Comparison of ENCODE assay signal across 24 cellular contexts in the genomic region with DNA sequence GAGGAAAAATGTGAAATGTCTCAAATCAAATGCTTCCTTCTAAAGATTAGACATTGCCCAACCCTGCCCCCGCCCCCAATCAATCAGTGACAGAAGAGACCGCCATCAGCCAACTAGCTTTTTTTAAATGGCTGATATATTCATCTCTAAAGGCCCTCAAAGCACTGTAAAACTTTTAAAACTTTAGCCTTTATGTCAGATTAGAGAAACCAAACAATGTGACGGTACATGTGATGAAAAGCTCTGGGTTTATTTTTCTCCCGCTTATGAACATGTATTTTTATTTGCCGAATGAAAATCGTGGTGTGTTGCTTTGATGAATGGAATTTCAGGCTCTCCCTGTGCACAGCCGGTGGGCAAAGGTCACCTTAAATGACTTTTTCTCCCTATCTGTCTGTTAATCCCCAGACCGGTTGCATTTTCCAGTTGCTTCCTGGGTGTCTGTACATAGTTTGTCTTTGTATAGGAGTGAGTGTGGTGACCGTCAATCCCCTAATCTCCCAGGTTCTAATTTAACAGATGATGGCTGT. TPM values are rescaled to one million over a fixed set of nuclear protein-coding genes. Genes with fewer than 3 reads are reported as not detected.
A peak's percentile ranks its signal among the peaks of the same experiment; 100 is the strongest.
DNase-seq lines count a peak whose midpoint lies in the region; ATAC-seq and TF ChIP-seq lines count a peak whose summit lies in the region.
"Had no signal": no experiment of that assay in that cellular context is flagged by ENCODE, and none has a peak within 500 bp of the region (broad histone marks: within the 10 kb centered on the region; RNA-seq: fewer than 3 reads in every experiment).

No MANE protein-coding gene starts in this region.

- POLR2A ChIA-PET in Caco-2 (lab: Charles Lee) = interaction anchor here (1.0 kb wide), 1 partner anchor 38 kb away, joined by 4 read pairs; the partner anchor contains the start of gene TBC1D7

- TF ChIP-seq CTCF in Caco-2 (IDR thresholded peaks at IDR 0.05; ENCODE audit: insufficient read depth in 1 of 2, low read depth in 1 of 2, low read length in 1 of 2, severe bottlenecking in 1 of 2, unreplicated experiment in 1 of 2) (no peak), ascending aorta (IDR thresholded peaks at IDR 0.05) (no peak), omental fat pad (IDR thresholded peaks at IDR 0.05) (no peak)

- peaks cover 94% of the 10 kb centered on the region for H3K36me3 Mint-ChIP-seq in Caco-2 (ENCODE audit: insufficient read depth, unreplicated experiment)

- peak overlapping the region; percentile 3 to 50 for H3K27ac ChIP-seq in ascending aorta
- H3K27ac ChIP-seq: psoas muscle, uterus had no signal

- BruUV-seq in Caco-2 (replicated peaks; lab: Mats Ljungman, UMichigan) = no TSS peak

- H3K9me3 Mint-ChIP-seq in Caco-2 (ENCODE audit: unreplicated experiment) = no peaks in the 10 kb centered on the region

- CTCF ChIA-PET in Caco-2 (lab: Charles Lee) = interaction anchor here (0.6 kb wide), 1 partner anchor 90 kb away, joined by 3 read pairs; no protein-coding TSS in a partner anchor

- H3K4me1 Mint-ChIP-seq in Caco-2 (ENCODE audit: low read depth, unreplicated experiment) = peaks cover 27% of the 10 kb centered on the region
- H3K4me1 Mint-ChIP-seq: activated CD8-positive, alpha-beta memory T cell treated with anti-CD3 and anti-CD28 coated beads, Interleukin-2, amount 10 ng/mL, durations not matched to agents 7 days and 5 days; activated naive CD4-positive, alpha-beta T cell treated with anti-CD3 and anti-CD28 coated beads, Interleukin-2, amount 10 ng/mL, durations not matched to agents 7 days and 5 days had no signal

- intact Hi-C loops in Caco-2 (cut with micrococcal nuclease; ENCODE audit: unreplicated experiment) = loop anchor here (1.0 to 5.0 kb wide), 4 partner anchors 21 to 93 kb away; partner anchors contain the start of gene TBC1D7
- intact Hi-C loops in ascending aorta (cut with DNase I) = no loop called here

- peak overlapping the region; percentile 66 for H3K27ac Mint-ChIP-seq in Caco-2 (ENCODE audit: unreplicated experiment)
- H3K27ac Mint-ChIP-seq: activated CD8-positive, alpha-beta memory T cell treated with anti-CD3 and anti-CD28 coated beads, Interleukin-2, amount 10 ng/mL, durations not matched to agents 7 days and 5 days; activated naive CD4-positive, alpha-beta T cell treated with anti-CD3 and anti-CD28 coated beads, Interleukin-2, amount 10 ng/mL, durations not matched to agents 7 days and 5 days; nephron progenitor cell had no signal

- H3K9me3 ChIP-seq in Caco-2 (peaks cover 21% of the 10 kb centered on the region), ascending aorta (no peaks in the 10 kb centered on the region)

- peak overlapping the region; percentile 68 for H3K4me3 Mint-ChIP-seq in Caco-2 (ENCODE audit: unreplicated experiment)
- H3K4me3 Mint-ChIP-seq: activated CD8-positive, alpha-beta memory T cell treated with anti-CD3 and anti-CD28 coated beads, Interleukin-2, amount 10 ng/mL, durations not matched to agents 7 days and 5 days; activated naive CD4-positive, alpha-beta T cell treated with anti-CD3 and anti-CD28 coated beads, Interleukin-2, amount 10 ng/mL, durations not matched to agents 7 days and 5 days; nephron progenitor cell had no signal

- H3K27me3 ChIP-seq in Caco-2 (replicated peaks; ENCODE audit: control insufficient read depth, insufficient read depth, low read length) = no peaks in the 10 kb centered on the region
- H3K27me3 ChIP-seq in ascending aorta = no peaks in the 10 kb centered on the region
- H3K27me3 ChIP-seq: uterus had no signal

- H3K4me1 ChIP-seq in Caco-2 = peaks cover 31% of the 10 kb centered on the region
- peaks cover 0 to 6% of the 10 kb centered on the region in 2 donors for H3K4me1 ChIP-seq in ascending aorta
- H3K4me1 ChIP-seq: psoas muscle, uterus had no signal

- no peak for ATAC-seq in omental fat pad (ENCODE audit: low FRiP score)
- no peak for ATAC-seq in GM21786 (IDR thresholded peaks at IDR 0.05; ENCODE audit: unreplicated experiment)
- ATAC-seq in esophagus mucosa = no peak
- ATAC-seq in GM18858 (IDR thresholded peaks at IDR 0.05; ENCODE audit: unreplicated experiment) = no peak
- ATAC-seq: activated CD8-positive, alpha-beta memory T cell treated with anti-CD3 and anti-CD28 coated beads, Interleukin-2, amount 10 ng/mL, durations not matched to agents 7 days and 5 days; Panc1; psoas muscle had no signal

- peaks cover 2% of the 10 kb centered on the region for H3K36me3 ChIP-seq in Caco-2 (ENCODE audit: control insufficient read depth, insufficient read depth, low read length)
- H3K36me3 ChIP-seq in ascending aorta = peaks cover 39 to 47% of the 10 kb centered on the region in 2 donors
- H3K36me3 ChIP-seq: uterus had no signal

- H3K4me3 ChIP-seq in Caco-2 (ENCODE audit: low read depth, low read length) = peak overlapping the region; percentile 19; the same call in 1 of the 2 replicates
- H3K4me3 ChIP-seq in ascending aorta = no peak overlapping the region
- H3K4me3 ChIP-seq: psoas muscle, uterus had no signal

- DNase-seq in Caco-2 = peak; percentile 87 to 89
- DNase-seq in ascending aorta (ENCODE audit: low spot score in 2 of 2) = peak in 1 of 2 donors; percentile 58
- DNase-seq in left kidney (ENCODE audit: low read depth, low spot score) = peak; percentile 51
- peak; percentile 5 for DNase-seq in omental fat pad (ENCODE audit: low spot score)
- no peak for DNase-seq in hypothalamus (lab: John Stamatoyannopoulos, UW)
- DNase-seq: activated CD4-positive, alpha-beta T cell treated with anti-CD3 and anti-CD28 coated beads for 48 hours; activated CD8-positive, alpha-beta memory T cell treated with anti-CD3 and anti-CD28 coated beads, Interleukin-2, amount 10 ng/mL, durations not matched to agents 7 days and 5 days; activated naive CD4-positive, alpha-beta T cell treated with anti-CD3 and anti-CD28 coated beads, Interleukin-2, amount 10 ng/mL, durations not matched to agents 7 days and 5 days; AML-193; caudate nucleus; DMS79 treated with DMSO at 0.1 percent for 48 hours; Karpas-422; left ventricle myocardium superior; NCI-H146; NCI-H510A; nephron progenitor cell; psoas muscle; substantia nigra; T-helper 1 cell; uterus had no signal

- no peaks in the 10 kb centered on the region for H3K27me3 Mint-ChIP-seq in Caco-2 (ENCODE audit: insufficient read depth, unreplicated experiment)
- H3K27me3 Mint-ChIP-seq: activated CD8-positive, alpha-beta memory T cell treated with anti-CD3 and anti-CD28 coated beads, Interleukin-2, amount 10 ng/mL, durations not matched to agents 7 days and 5 days; activated naive CD4-positive, alpha-beta T cell treated with anti-CD3 and anti-CD28 coated beads, Interleukin-2, amount 10 ng/mL, durations not matched to agents 7 days and 5 days had no signal

RNA-seq across cellular contexts. Expression of gene TBC1D7, which starts 38.5 kb away (rescaled TPM):
- total RNA-seq in Caco-2 (2022) = 132 and 152 TPM in 2 replicates
- total RNA-seq in ascending aorta = 79.5 TPM
- total RNA-seq in omental fat pad = 10 to 100 TPM in 2 of 4 donors, 1 to 10 TPM in 2; 5.3 to 11.3 (median 8.9) TPM
- 16.6 TPM for total RNA-seq in esophagus mucosa

Comparison
In these comparisons a context has a peak if more than half of its experiments do, and no peak if none do; other contexts are left out.
1. DNase-seq: peak in Caco-2 (2 of 2), left kidney (single experiment) and omental fat pad (single experiment); none in hypothalamus (0 of 51).